Comparison of ENCODE assay signal across 8 cellular contexts in the genomic region with DNA sequence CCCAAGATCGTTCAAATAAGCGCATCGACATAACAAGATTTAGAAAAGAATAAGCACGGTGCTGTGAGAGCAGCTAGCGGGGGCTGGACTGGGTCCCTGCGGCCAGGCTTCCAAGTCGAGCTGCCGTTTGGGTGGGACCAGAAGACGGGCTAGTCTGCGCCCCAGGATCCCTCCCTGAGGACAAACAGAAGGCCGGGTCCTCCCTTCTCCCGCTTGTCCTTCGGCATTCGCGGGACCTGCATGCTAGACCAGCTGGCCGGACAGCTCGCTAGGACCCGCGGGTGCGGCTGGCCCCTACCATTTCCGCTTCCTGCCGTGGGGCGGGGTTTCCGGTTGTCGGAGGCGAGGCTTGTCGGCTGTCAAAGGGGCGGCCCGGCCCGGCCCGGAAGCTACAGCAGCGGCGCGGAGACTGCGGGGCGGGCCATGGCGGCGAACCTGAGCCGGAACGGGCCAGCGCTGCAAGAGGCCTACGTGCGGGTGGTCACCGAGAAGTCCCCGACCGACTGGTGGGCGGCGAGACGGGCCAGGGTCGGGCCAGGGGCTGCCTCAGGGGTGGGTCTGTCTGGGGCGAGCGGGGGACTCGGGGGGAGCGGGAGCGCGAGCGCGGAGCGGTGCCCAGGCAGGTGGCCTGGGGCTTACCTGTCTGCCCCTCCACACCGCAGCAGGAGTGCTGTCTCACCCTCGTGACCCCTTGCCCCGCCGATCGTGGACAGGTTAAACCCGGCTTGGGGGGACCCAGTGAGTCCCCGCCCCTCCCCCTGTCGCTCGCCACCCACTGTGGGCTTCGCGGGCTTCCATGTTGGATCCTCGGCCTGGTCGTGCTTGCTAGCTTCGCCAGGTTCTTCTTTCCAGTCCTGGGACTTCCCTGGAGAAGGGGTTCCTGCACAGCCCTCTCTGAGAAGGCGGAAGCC. TPM values are rescaled to one million over a fixed set of nuclear protein-coding genes. Genes with fewer than 3 reads are reported as not detected.
DNase-seq lines count a peak whose midpoint lies in the region; ATAC-seq and TF ChIP-seq lines count a peak whose summit lies in the region.

Gene DBNL (plus strand): TSS at position 388 of the 911 bp plus-strand sequence. CDS start 36 bp downstream, at position 424.

- H3K36me3 Mint-ChIP-seq in CD4-positive, alpha-beta T cell (ENCODE audit: low read depth) = peaks cover 45% of the 10 kb centered on the region
- peaks cover 28% of the 10 kb centered on the region for H3K36me3 Mint-ChIP-seq in effector memory CD8-positive, alpha-beta T cell (ENCODE audit: insufficient read depth)

- ATAC-seq in CD4-positive, alpha-beta T cell (ENCODE audit: poor library complexity) = peak; percentile 54
- ATAC-seq in GM19397 (IDR thresholded peaks at IDR 0.05; ENCODE audit: unreplicated experiment) (peak; percentile 64), HG03571 (IDR thresholded peaks at IDR 0.05; ENCODE audit: unreplicated experiment) (peak; percentile 62)
- ATAC-seq in effector memory CD8-positive, alpha-beta T cell (replicated peaks) = peak; percentile 56

- H2BK120ac ChIP-seq in mesendoderm (ENCODE audit: low read depth, low read length) = no peak within 1 kb of the TSS

- CTCF ChIA-PET in CD4-positive, alpha-beta T cell (lab: Charles Lee) = interaction anchor here (1.0 to 1.8 kb wide), 4 partner anchors 25 to 529 kb away, joined by 3 to 8 read pairs (median 4); partner anchors contain the start of gene DDX56

- no peak within 1 kb of the TSS for H2BK5ac ChIP-seq in mesendoderm (ENCODE audit: low read length)

- peaks cover 3% of the 10 kb centered on the region for H3K4me1 ChIP-seq in mesendoderm (ENCODE audit: control insufficient read depth, low read depth, low read length)

- H4K8ac ChIP-seq in mesendoderm (ENCODE audit: low read depth, low read length) = no peak within 1 kb of the TSS

- no peak within 1 kb of the TSS for H2AK5ac ChIP-seq in mesendoderm (ENCODE audit: low read length)

- H3K4me3 ChIP-seq in mesendoderm (ENCODE audit: low read length) = peak within 1 kb of the TSS; percentile 89

- POLR2A ChIA-PET in CD4-positive, alpha-beta T cell (lab: Charles Lee) = interaction anchor here (0.8 to 2.1 kb wide), 17 partner anchors 16 to 752 kb away, joined by 3 to 16 read pairs (median 4); partner anchors contain the start of genes AEBP1, DDX56, MRPS24 and NUDCD3

- H3K9me3 ChIP-seq in CD4-positive, alpha-beta T cell (ENCODE audit: control insufficient read depth, low read length) = no peaks in the 10 kb centered on the region

- no peaks in the 10 kb centered on the region for H3K9me3 Mint-ChIP-seq in CD4-positive, alpha-beta T cell
- H3K9me3 Mint-ChIP-seq in effector memory CD8-positive, alpha-beta T cell = no peaks in the 10 kb centered on the region

- peak within 1 kb of the TSS; percentile 24 for H3K23ac ChIP-seq in mesendoderm (ENCODE audit: low read length)

- peak within 1 kb of the TSS; percentile 33 for H3K18ac ChIP-seq in mesendoderm (ENCODE audit: low read length)

- peak; percentile 75 to 91 (median 86) for DNase-seq in CD4-positive, alpha-beta T cell
- DNase-seq in NK-92 treated with Interleukin-12 subunit alpha and Interleukin-12 subunit beta, amount 100 ng/mL, for 24 hours (lab: John Stamatoyannopoulos, UW) = peak; percentile 79
- peak; percentile 79 for DNase-seq in activated CD8-positive, alpha-beta memory T cell treated with anti-CD3 and anti-CD28 coated beads for 4 hours (ENCODE audit: low read depth in 2 of 2)
- peak; percentile 82 for DNase-seq in effector memory CD8-positive, alpha-beta T cell
- peak; percentile 91 for DNase-seq in mesendoderm
- peak; percentile 86 for DNase-seq in stimulated activated CD8-positive, alpha-beta memory T cell treated with anti-CD3 and anti-CD28 coated beads, Interleukin-12 subunit alpha, Interleukin-12 subunit beta, amount 100 ng/mL, for 4 hours (ENCODE audit: low read depth)

- H3K27me3 Mint-ChIP-seq in CD4-positive, alpha-beta T cell = no peaks in the 10 kb centered on the region
- no peaks in the 10 kb centered on the region for H3K27me3 Mint-ChIP-seq in effector memory CD8-positive, alpha-beta T cell

- H3K4me2 ChIP-seq in mesendoderm (ENCODE audit: low read length) = peak within 1 kb of the TSS; percentile 92

- no peaks in the 10 kb centered on the region for H3K36me3 ChIP-seq in mesendoderm (ENCODE audit: control insufficient read depth, insufficient read depth, low read length)

- H3K4me1 Mint-ChIP-seq in CD4-positive, alpha-beta T cell (ENCODE audit: low read depth) = peaks cover 50% of the 10 kb centered on the region
- peaks cover 30 to 43% of the 10 kb centered on the region in 2 donors for H3K4me1 Mint-ChIP-seq in effector memory CD8-positive, alpha-beta T cell (ENCODE audit: low read depth in 2 of 2)

- H3K9ac ChIP-seq in mesendoderm (ENCODE audit: low read length) = peak within 1 kb of the TSS; percentile 90

- TF ChIP-seq CTCF in CD4-positive, alpha-beta T cell (IDR thresholded peaks at IDR 0.05) = no peak

- H3K27ac Mint-ChIP-seq in CD4-positive, alpha-beta T cell = peak within 1 kb of the TSS; percentile 91
- peak within 1 kb of the TSS; percentile 93 to 94 for H3K27ac Mint-ChIP-seq in effector memory CD8-positive, alpha-beta T cell

- no peak within 1 kb of the TSS for H3K4ac ChIP-seq in mesendoderm (ENCODE audit: low read depth, low read length)

- intact Hi-C loops in CD4-positive, alpha-beta T cell (cut with DNase I, micrococcal nuclease) = loop anchor here (1.0 to 10.0 kb wide), 7 partner anchors 26 to 750 kb away; partner anchors contain the start of genes DDX56 (in 1 of the 2), NUDCD3 (in 1 of the 2), POLD2 (in 1 of the 2) and POLM (in 1 of the 2)

- H3K79me1 ChIP-seq in mesendoderm (ENCODE audit: low read length) = peaks cover 23% of the 10 kb centered on the region

- H3K27me3 ChIP-seq in CD4-positive, alpha-beta T cell (ENCODE audit: control insufficient read depth, insufficient read depth, low read length) = no peaks in the 10 kb centered on the region
- no peaks in the 10 kb centered on the region for H3K27me3 ChIP-seq in mesendoderm (ENCODE audit: insufficient read depth, low read length, poor library complexity)

- peak within 1 kb of the TSS; percentile 87 for H3K4me3 Mint-ChIP-seq in CD4-positive, alpha-beta T cell
- peak within 1 kb of the TSS; percentile 76 to 84 for H3K4me3 Mint-ChIP-seq in effector memory CD8-positive, alpha-beta T cell

- H4K5ac ChIP-seq in mesendoderm (ENCODE audit: low read length) = peak within 1 kb of the TSS; percentile 97

- H3K27ac ChIP-seq in CD4-positive, alpha-beta T cell (ENCODE audit: low read depth, low read length) = peak within 1 kb of the TSS; percentile 89
- peak within 1 kb of the TSS; percentile 46 for H3K27ac ChIP-seq in mesendoderm (ENCODE audit: low read depth, low read length)

- no peak within 1 kb of the TSS for H2BK15ac ChIP-seq in mesendoderm (replicated peaks; ENCODE audit: low read depth)

- peak within 1 kb of the TSS; percentile 94 for H3K56ac ChIP-seq in mesendoderm (ENCODE audit: low read length)

- H3K79me2 ChIP-seq in mesendoderm (ENCODE audit: control insufficient read depth, insufficient read depth, low read length) = peaks cover 15% of the 10 kb centered on the region

- no CpG with 5 or more reads among the region's 74 CpGs for WGBS in mesendoderm (ENCODE audit: extremely low coverage, insufficient coverage, low lambda C conversion rate)

RNA-seq across cellular contexts. Expression of gene DBNL, which starts in this region (rescaled TPM):
- 10 to 100 TPM; 88.5 to 90.6 TPM for total RNA-seq in CD4-positive, alpha-beta T cell
- polyA plus RNA-seq in mesendoderm (2013, experiment 1 of 2) = 28.8 TPM
- 29.1 TPM for polyA plus RNA-seq in mesendoderm (2013, experiment 2 of 2)

Comparison
In these comparisons a context has a peak if more than half of its experiments do, and no peak if none do; other contexts are left out.
1. Peak in every context shown above with its lines: DNase-seq, ATAC-seq, H3K4me3 ChIP-seq and H3K27ac ChIP-seq.